8 cellular contexts compared by ENCODE assay signal in genomic region chr9:469672-470040, GRCh38.
A peak's percentile ranks its signal among the peaks of the same experiment; 100 is the strongest.
DNase-seq lines count a peak whose midpoint lies in the region; ATAC-seq lines count a peak whose summit lies in the region.

No MANE protein-coding gene starts in this region.

- H3K27me3 Mint-ChIP-seq in stimulated activated memory B cell treated with anti-CD40 and anti-IgM and Interleukin-4, amounts not matched to agents 10 μg/mL and 1 μg/mL and 100 μg/mL, for 72 hours: no peaks in the 10 kb centered on the region

- DNase-seq in DMS53 (lab: John Stamatoyannopoulos, UW) (peak; percentile 43), DMS53 treated with DMSO at 0.1 percent for 48 hours (lab: John Stamatoyannopoulos, UW; ENCODE audit: unreplicated experiment) (no peak), LoVo (ENCODE audit: low spot score) (peak; percentile 2), iPS-NIHi7 (ENCODE audit: extremely low spot score) (peak; percentile 46)

- H3K36me3 Mint-ChIP-seq in stimulated activated memory B cell treated with anti-CD40 and anti-IgM and Interleukin-4, amounts not matched to agents 10 μg/mL and 1 μg/mL and 100 μg/mL, for 72 hours: peaks cover 17% of the 10 kb centered on the region

- H3K4me3 Mint-ChIP-seq in stimulated activated memory B cell treated with anti-CD40 and anti-IgM and Interleukin-4, amounts not matched to agents 10 μg/mL and 1 μg/mL and 100 μg/mL, for 72 hours: peak overlapping the region; percentile 96

- H3K27ac ChIP-seq in angular gyrus (ENCODE audit: low read depth, low read length): peak overlapping the region; percentile 72

- peak overlapping the region; percentile 97 for H3K27ac Mint-ChIP-seq in stimulated activated memory B cell treated with anti-CD40 and anti-IgM and Interleukin-4, amounts not matched to agents 10 μg/mL and 1 μg/mL and 100 μg/mL, for 72 hours

- peak; percentile 17 for ATAC-seq in GM21619 (IDR thresholded peaks at IDR 0.05; ENCODE audit: unreplicated experiment)
- ATAC-seq in stimulated activated memory B cell treated with anti-CD40 and anti-IgM and Interleukin-4, amounts not matched to agents 10 μg/mL and 1 μg/mL and 100 μg/mL, for 72 hours: peak; percentile 66
- ATAC-seq in HG03521 (IDR thresholded peaks at IDR 0.05; ENCODE audit: unreplicated experiment): no peak

- peaks cover 34% of the 10 kb centered on the region for H3K4me1 Mint-ChIP-seq in stimulated activated memory B cell treated with anti-CD40 and anti-IgM and Interleukin-4, amounts not matched to agents 10 μg/mL and 1 μg/mL and 100 μg/mL, for 72 hours

- H3K9me3 Mint-ChIP-seq in stimulated activated memory B cell treated with anti-CD40 and anti-IgM and Interleukin-4, amounts not matched to agents 10 μg/mL and 1 μg/mL and 100 μg/mL, for 72 hours: no peaks in the 10 kb centered on the region
